Comparison of ENCODE assay signal across 17 cellular contexts in genomic region chr1:209703834-209704504, GRCh38. TPM values are rescaled to one million over a fixed set of nuclear protein-coding genes. Genes with fewer than 3 reads are reported as not detected.
DNase-seq lines count a peak whose midpoint lies in the region; ATAC-seq and TF ChIP-seq lines count a peak whose summit lies in the region.
"Had no signal": no experiment of that assay in that cellular context is flagged by ENCODE, and none has a peak within 500 bp of the region (broad histone marks: within the 10 kb centered on the region; RNA-seq: fewer than 3 reads in every experiment).

No MANE protein-coding gene starts in this region.

- no peaks in the 10 kb centered on the region for H3K36me3 Mint-ChIP-seq in activated T-cell treated with anti-CD3 and anti-CD28 coated beads, Interleukin-2, amount 50 U/mL, for 24 hours (ENCODE audit: low read depth)

- H3K9me3 Mint-ChIP-seq in activated T-cell treated with anti-CD3 and anti-CD28 coated beads, Interleukin-2, amount 50 U/mL, for 24 hours = no peaks in the 10 kb centered on the region

- ATAC-seq in GM21367 (IDR thresholded peaks at IDR 0.05; ENCODE audit: unreplicated experiment) (peak; percentile 67), psoas muscle (peak in 1 of 4 donors; percentile 31), omental fat pad (ENCODE audit: low FRiP score) (no peak)

- peaks cover 61% of the 10 kb centered on the region for H3K4me1 Mint-ChIP-seq in activated T-cell treated with anti-CD3 and anti-CD28 coated beads, Interleukin-2, amount 50 U/mL, for 24 hours (ENCODE audit: low read depth)

- H3K27ac Mint-ChIP-seq in activated T-cell treated with anti-CD3 and anti-CD28 coated beads, Interleukin-2, amount 50 U/mL, for 24 hours = peak overlapping the region; percentile 85

- H3K27me3 Mint-ChIP-seq in activated T-cell treated with anti-CD3 and anti-CD28 coated beads, Interleukin-2, amount 50 U/mL, for 24 hours = no peaks in the 10 kb centered on the region

- TF ChIP-seq CTCF in psoas muscle (IDR thresholded peaks at IDR 0.05) (no peak), omental fat pad (IDR thresholded peaks at IDR 0.05) (no peak)

- no peak for DNase-seq in activated T-cell treated with anti-CD3 and anti-CD28 coated beads, Interleukin-2, amount 50 U/mL, for 24 hours
- DNase-seq in activated T-cell treated with anti-CD3 and anti-CD28 coated beads, Interleukin-2, amount 50 U/mL, for 1 hour = no peak
- DNase-seq in MV-4-11 (lab: John Stamatoyannopoulos, UW) = peak; percentile 74
- no peak for DNase-seq in psoas muscle
- no peak for DNase-seq in COR-L47 (lab: John Stamatoyannopoulos, UW)
- DNase-seq in NCI-H1105 treated with DMSO at 0.1 percent for 48 hours (lab: John Stamatoyannopoulos, UW) = no peak
- no peak for DNase-seq in omental fat pad (ENCODE audit: low spot score)
- DNase-seq: activated CD4-positive, CD25-positive, alpha-beta regulatory T cell; activated effector memory CD4-positive, alpha-beta T cell treated with Interleukin-2 at 50 U/mL for 16 hours; DMS153; SK-N-SH had no signal

- H3K27me3 ChIP-seq in psoas muscle (ENCODE audit: insufficient read depth in 3 of 3, low read length in 2 of 3) = no peaks in the 10 kb centered on the region
- H3K27me3 ChIP-seq: upper lobe of left lung had no signal

- WGBS in psoas muscle, 3 donors = 68 to 74% (median 74%) methylated on average over 6 of the region's 6 CpGs

- H3K27ac ChIP-seq in psoas muscle = peak overlapping the region; percentile 21

- H3K36me3 ChIP-seq in psoas muscle (ENCODE audit: insufficient read depth in 1 of 2, low read depth in 1 of 2) = no peaks in the 10 kb centered on the region
- H3K36me3 ChIP-seq: upper lobe of left lung had no signal

- intact Hi-C loops in psoas muscle (cut with DNase I) = no loop called here

- peak overlapping the region; percentile 51 for H3K4me3 Mint-ChIP-seq in activated T-cell treated with anti-CD3 and anti-CD28 coated beads, Interleukin-2, amount 50 U/mL, for 24 hours

- no peaks in the 10 kb centered on the region for H3K9me3 ChIP-seq in psoas muscle
- H3K9me3 ChIP-seq: SK-N-SH, upper lobe of left lung had no signal

- H3K4me3 ChIP-seq in psoas muscle = no peak overlapping the region

- H3K4me1 ChIP-seq in psoas muscle = no peaks in the 10 kb centered on the region
- H3K4me1 ChIP-seq: upper lobe of left lung had no signal

RNA-seq across cellular contexts. Expression of gene HSD11B1, which starts 0.7 kb away (rescaled TPM):
- total RNA-seq in psoas muscle (1 to 10 TPM; 1.3 to 3.0 (median 2.1) TPM), omental fat pad (10 to 100 TPM; 12.8 to 47.3 (median 18.0) TPM)
- 1 to 10 TPM; 1.0 to 2.0 (median 1.2) TPM for polyA plus RNA-seq in psoas muscle
- total RNA-seq: endothelial cell of umbilical vein, skeletal muscle tissue had no signal
- polyA plus RNA-seq: endothelial cell of umbilical vein, neural cell had no signal

RNA-seq across cellular contexts. Expression of gene G0S2, which starts 28.8 kb away (rescaled TPM):
- total RNA-seq in psoas muscle = 100 to 1,000 TPM in 2 of 4 donors, 10 to 100 TPM in 2; 50.0 to 468 (median 92.8) TPM
- 100 to 1,000 TPM in 1 of 3 donors, 10 to 100 TPM in 2; 49.9 to 561 (median 89.0) TPM for polyA plus RNA-seq in psoas muscle
- 1,000 to 10,000 TPM in 3 of 4 donors, 100 to 1,000 TPM in 1; 423 to 6,912 (median 1,538) TPM for total RNA-seq in omental fat pad

RNA-seq across cellular contexts. Expression of gene LAMB3, which starts 51.7 kb away (rescaled TPM):
- 1 to 10 TPM in 3 of 4 donors, under 1 TPM in 1; 0.88 to 2.7 (median 1.8) TPM for total RNA-seq in psoas muscle
- 1 to 10 TPM in 2 of 3 donors, under 1 TPM in 1; 0.98 to 2.6 (median 2.0) TPM for polyA plus RNA-seq in psoas muscle
- total RNA-seq in omental fat pad = 10 to 100 TPM in 1 of 4 donors, 1 to 10 TPM in 3; 2.5 to 69.9 (median 6.3) TPM

RNA-seq across cellular contexts. Expression of gene TRAF3IP3, which starts 51.9 kb away (rescaled TPM):
- total RNA-seq in psoas muscle (1 to 10 TPM in 3 of 4 donors, under 1 TPM in 1; 0.84 to 2.0 (median 1.8) TPM), omental fat pad (1 to 10 TPM; 2.5 to 9.0 (median 3.6) TPM)
- polyA plus RNA-seq in psoas muscle = under 1 TPM; 0.23 to 0.35 (median 0.27) TPM
- total RNA-seq: bronchial epithelial cell, endothelial cell of umbilical vein had no signal
- polyA plus RNA-seq: endothelial cell of umbilical vein, neural cell had no signal
